28 cellular contexts compared by ENCODE assay signal in genomic region chr18:11105463-11105862, GRCh38. TPM values are rescaled to one million over a fixed set of nuclear protein-coding genes. Genes with fewer than 3 reads are reported as not detected.
"Had no signal": no experiment of that assay in that cellular context is flagged by ENCODE, and none has a peak within 500 bp of the region (broad histone marks: within the 10 kb centered on the region; RNA-seq: fewer than 3 reads in every experiment).

No MANE protein-coding gene starts in this region.

- DNase-seq: activated CD4-positive, alpha-beta memory T cell treated with anti-CD3 and anti-CD28 coated beads for 36 hours; activated CD4-positive, alpha-beta T cell treated with anti-CD3 and anti-CD28 coated beads for 36 hours; activated CD4-positive, alpha-beta T cell treated with anti-CD3 and anti-CD28 coated beads, Interleukin-2, amount 10 ng/mL, durations not matched to agents 24 days and 14 days; activated CD4-positive, CD25-positive, alpha-beta regulatory T cell; activated CD4-positive, CD25-positive, alpha-beta regulatory T cell treated with anti-CD3 and anti-CD28 coated beads, Interleukin-2, amount 50 U/mL, for 72 hours; activated CD8-positive, alpha-beta memory T cell treated with anti-CD3 and anti-CD28 coated beads, Interleukin-2, amount 10 ng/mL, durations not matched to agents 7 days and 5 days; activated CD8-positive, alpha-beta memory T cell treated with anti-CD3 and anti-CD28 coated beads, Interleukin-2, amount 50 U/mL, for 4 hours; activated CD8-positive, alpha-beta T cell treated with anti-CD3 and anti-CD28 coated beads, Interleukin-2, amount 10 ng/mL, durations not matched to agents 7 days and 5 days; activated gamma-delta T cell; activated naive CD4-positive, alpha-beta T cell; activated naive CD4-positive, alpha-beta T cell treated with anti-CD3 and anti-CD28 coated beads, Interleukin-2, amount 10 ng/mL, durations not matched to agents 7 days and 5 days; activated naive CD8-positive, alpha-beta T cell treated with anti-CD3 and anti-CD28 coated beads, Interleukin-2, amount 10 ng/mL, durations not matched to agents 7 days and 5 days; activated T-cell treated with anti-CD3 and anti-CD28 coated beads, Interleukin-2, amount 50 U/mL, for 1 hour; activated T-cell treated with anti-CD3 and anti-CD28 coated beads, Interleukin-2, amount 50 U/mL, for 48 hours; amniotic stem cell; anterior cingulate cortex; body of pancreas; caudate nucleus; colonic mucosa; effector CD8-positive, alpha-beta T cell; esophagus squamous epithelium; foreskin fibroblast; head of caudate nucleus; T-helper 2 cell had no signal

- H3K4me3 ChIP-seq: body of pancreas, colonic mucosa, esophagus squamous epithelium had no signal

- ATAC-seq: activated CD4-positive, alpha-beta T cell treated with anti-CD3 and anti-CD28 coated beads for 36 hours; activated CD8-positive, alpha-beta memory T cell treated with anti-CD3 and anti-CD28 coated beads, Interleukin-2, amount 10 ng/mL, durations not matched to agents 7 days and 5 days; activated CD8-positive, alpha-beta T cell treated with anti-CD3 and anti-CD28 coated beads, Interleukin-2, amount 10 ng/mL, durations not matched to agents 7 days and 5 days; activated naive CD4-positive, alpha-beta T cell treated with anti-CD3 and anti-CD28 coated beads, Interleukin-2, amount 50 U/mL, for 72 hours; body of pancreas had no signal

RNA-seq across cellular contexts. Expression of gene PIEZO2, which starts 43.9 kb away (rescaled TPM):
- total RNA-seq: activated CD4-positive, alpha-beta memory T cell treated with anti-CD3 and anti-CD28 coated beads for 36 hours; activated CD4-positive, alpha-beta T cell treated with anti-CD3 and anti-CD28 coated beads for 36 hours; activated CD4-positive, alpha-beta T cell treated with anti-CD3 and anti-CD28 coated beads, Interleukin-2, amount 10 ng/mL, durations not matched to agents 24 days and 14 days; activated CD8-positive, alpha-beta memory T cell treated with anti-CD3 and anti-CD28 coated beads for 36 hours; activated CD8-positive, alpha-beta memory T cell treated with anti-CD3 and anti-CD28 coated beads, Interleukin-2, amount 10 ng/mL, durations not matched to agents 7 days and 5 days; activated CD8-positive, alpha-beta T cell treated with anti-CD3 and anti-CD28 coated beads, Interleukin-2, amount 10 ng/mL, durations not matched to agents 7 days and 5 days; activated naive CD4-positive, alpha-beta T cell treated with anti-CD3 and anti-CD28 coated beads, Interleukin-2, amount 50 U/mL, for 72 hours; activated naive CD8-positive, alpha-beta T cell treated with anti-CD3 and anti-CD28 coated beads, Interleukin-2, amount 10 ng/mL, durations not matched to agents 7 days and 5 days; activated T-helper 1 cell treated with anti-CD3 and anti-CD28 coated beads, Interleukin-12 subunit alpha, Interleukin-12 subunit beta, Interleukin-2, Interleukin-4 antibody, amounts not matched to agents 30 ng/mL and 10 ng/mL and 1 ng/mL, durations not matched to agents 14 hours and 24 hours and 36 hours; T-helper 1 cell treated with Interleukin-12 subunit alpha and Interleukin-12 subunit beta and Interleukin-4 antibody, amounts not matched to agents 30 ng/mL and 1 ng/mL, for 36 hours had no signal
